In genomic region chr5:121027636-121028035, GRCh38 we compare ENCODE assay signal across 21 cellular contexts.
DNase-seq lines count a peak whose midpoint lies in the region; ATAC-seq lines count a peak whose summit lies in the region.
"Had no signal": no experiment of that assay in that cellular context is flagged by ENCODE, and none has a peak within 500 bp of the region (broad histone marks: within the 10 kb centered on the region; RNA-seq: fewer than 3 reads in every experiment).

No MANE protein-coding gene starts in this region.

- ATAC-seq in GM18861 (IDR thresholded peaks at IDR 0.05; ENCODE audit: unreplicated experiment) (peak; percentile 81), HG02588 (IDR thresholded peaks at IDR 0.05; ENCODE audit: unreplicated experiment) (peak; percentile 77), HG03139 (IDR thresholded peaks at IDR 0.05; ENCODE audit: unreplicated experiment) (peak; percentile 58), HG02759 (IDR thresholded peaks at IDR 0.05; ENCODE audit: unreplicated experiment) (no peak)
- no peak for ATAC-seq in activated T-cell treated with anti-CD3 and anti-CD28 coated beads, Interleukin-2, amount 50 U/mL, for 72 hours (replicated peaks in 1 of 2)
- ATAC-seq: K562, T-helper 17 cell had no signal

- no peak overlapping the region for H3K27ac Mint-ChIP-seq in activated T-cell treated with anti-CD3 and anti-CD28 coated beads, Interleukin-2, amount 50 U/mL, for 72 hours
- H3K27ac Mint-ChIP-seq: CD14-positive monocyte, T-helper 17 cell had no signal

- peaks cover 0 to 4% of the 10 kb centered on the region in 2 donors for H3K9me3 Mint-ChIP-seq in activated T-cell treated with anti-CD3 and anti-CD28 coated beads, Interleukin-2, amount 50 U/mL, for 72 hours

- peaks cover 6% of the 10 kb centered on the region for H3K9me3 ChIP-seq in KOPT-K1 (ENCODE audit: insufficient read depth, low read length, poor library complexity, severe bottlenecking)
- H3K9me3 ChIP-seq: SJCRH30 had no signal

- no peak overlapping the region for H3K4me3 Mint-ChIP-seq in activated T-cell treated with anti-CD3 and anti-CD28 coated beads, Interleukin-2, amount 50 U/mL, for 72 hours
- H3K4me3 Mint-ChIP-seq: CD14-positive monocyte, T-helper 17 cell had no signal

- DNase-seq in activated T-cell treated with anti-CD3 and anti-CD28 coated beads, Interleukin-2, amount 50 U/mL, for 72 hours, result no peak
- DNase-seq in stimulated activated CD4-positive, alpha-beta T cell treated with anti-CD3 and anti-CD28 coated beads, Interleukin-15, amount 100 ng/mL, for 24 hours, result no peak
- no peak for DNase-seq in activated CD4-positive, alpha-beta T cell treated with anti-CD3 and anti-CD28 coated beads for 1 hour
- DNase-seq: DMS153, EL, GOT3, NCI-H1436, NCI-H2029, NCI-H2171, NCI-H446, NCI-H82, PC-9, SJCRH30, T-helper 17 cell had no signal

- H3K27ac ChIP-seq in KOPT-K1 (ENCODE audit: low read depth, low read length, poor library complexity, severe bottlenecking), result peak overlapping the region; percentile 47
- H3K27ac ChIP-seq: PC-9, SJCRH30 had no signal

- H3K36me3 ChIP-seq in KOPT-K1 (ENCODE audit: insufficient read depth, low read length), result no peaks in the 10 kb centered on the region
- H3K36me3 ChIP-seq: SJCRH30 had no signal

- H3K4me1 Mint-ChIP-seq in activated T-cell treated with anti-CD3 and anti-CD28 coated beads, Interleukin-2, amount 50 U/mL, for 72 hours (ENCODE audit: low read depth), result no peaks in the 10 kb centered on the region
- H3K4me1 Mint-ChIP-seq: CD14-positive monocyte, T-helper 17 cell had no signal

- no peaks in the 10 kb centered on the region for H3K36me3 Mint-ChIP-seq in activated T-cell treated with anti-CD3 and anti-CD28 coated beads, Interleukin-2, amount 50 U/mL, for 72 hours (ENCODE audit: insufficient read depth in 2 of 2)
- H3K36me3 Mint-ChIP-seq: CD14-positive monocyte had no signal

- no peaks in the 10 kb centered on the region for H3K27me3 Mint-ChIP-seq in activated T-cell treated with anti-CD3 and anti-CD28 coated beads, Interleukin-2, amount 50 U/mL, for 72 hours (ENCODE audit: low read depth)
- H3K27me3 Mint-ChIP-seq: T-helper 17 cell had no signal

Comparison
In these comparisons a context has a peak if more than half of its experiments do, and no peak if none do; other contexts are left out.
1. ATAC-seq: peak in GM18861 (single experiment), HG02588 (single experiment) and HG03139 (single experiment); none in activated T-cell treated with anti-CD3 and anti-CD28 coated beads, Interleukin-2, amount 50 U/mL, for 72 hours (0 of 2) and HG02759 (single experiment).